1 cellular context compared by ENCODE assay signal in the genomic region with DNA sequence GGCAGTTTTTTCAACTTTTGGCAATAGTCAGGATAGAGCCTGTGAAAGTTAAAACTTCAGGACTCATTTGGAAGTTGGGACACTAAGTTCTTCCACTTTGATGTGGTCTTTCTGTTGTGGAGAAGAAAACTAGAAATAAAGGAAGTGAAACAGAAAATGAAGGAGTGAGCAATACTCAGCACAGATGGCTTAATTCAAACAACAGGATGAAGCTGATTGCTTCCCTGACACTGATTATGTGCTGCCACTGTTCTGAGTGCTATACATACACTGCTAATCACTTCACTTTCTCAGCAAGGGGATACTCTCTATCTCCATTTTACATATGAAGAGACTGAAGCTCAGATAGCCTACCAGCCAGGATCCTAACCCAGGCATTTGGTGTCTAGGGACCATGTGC.
TF ChIP-seq lines count a peak whose summit lies in the region.

No MANE protein-coding gene starts in this region.

TF ChIP-seq in GM12878, 131 proteins besides CTCF, POLR2A, EP300 and RAD21 (continued from another document):
- TF ChIP-seq, protein P1, sequence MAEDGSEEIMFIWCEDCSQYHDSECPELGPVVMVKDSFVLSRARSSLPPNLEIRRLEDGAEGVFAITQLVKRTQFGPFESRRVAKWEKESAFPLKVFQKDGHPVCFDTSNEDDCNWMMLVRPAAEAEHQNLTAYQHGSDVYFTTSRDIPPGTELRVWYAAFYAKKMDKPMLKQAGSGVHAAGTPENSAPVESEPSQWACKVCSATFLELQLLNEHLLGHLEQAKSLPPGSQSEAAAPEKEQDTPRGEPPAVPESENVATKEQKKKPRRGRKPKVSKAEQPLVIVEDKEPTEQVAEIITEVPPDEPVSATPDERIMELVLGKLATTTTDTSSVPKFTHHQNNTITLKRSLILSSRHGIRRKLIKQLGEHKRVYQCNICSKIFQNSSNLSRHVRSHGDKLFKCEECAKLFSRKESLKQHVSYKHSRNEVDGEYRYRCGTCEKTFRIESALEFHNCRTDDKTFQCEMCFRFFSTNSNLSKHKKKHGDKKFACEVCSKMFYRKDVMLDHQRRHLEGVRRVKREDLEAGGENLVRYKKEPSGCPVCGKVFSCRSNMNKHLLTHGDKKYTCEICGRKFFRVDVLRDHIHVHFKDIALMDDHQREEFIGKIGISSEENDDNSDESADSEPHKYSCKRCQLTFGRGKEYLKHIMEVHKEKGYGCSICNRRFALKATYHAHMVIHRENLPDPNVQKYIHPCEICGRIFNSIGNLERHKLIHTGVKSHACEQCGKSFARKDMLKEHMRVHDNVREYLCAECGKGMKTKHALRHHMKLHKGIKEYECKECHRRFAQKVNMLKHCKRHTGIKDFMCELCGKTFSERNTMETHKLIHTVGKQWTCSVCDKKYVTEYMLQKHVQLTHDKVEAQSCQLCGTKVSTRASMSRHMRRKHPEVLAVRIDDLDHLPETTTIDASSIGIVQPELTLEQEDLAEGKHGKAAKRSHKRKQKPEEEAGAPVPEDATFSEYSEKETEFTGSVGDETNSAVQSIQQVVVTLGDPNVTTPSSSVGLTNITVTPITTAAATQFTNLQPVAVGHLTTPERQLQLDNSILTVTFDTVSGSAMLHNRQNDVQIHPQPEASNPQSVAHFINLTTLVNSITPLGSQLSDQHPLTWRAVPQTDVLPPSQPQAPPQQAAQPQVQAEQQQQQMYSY (CRISPR knock-in tag; IDR thresholded peaks at IDR 0.05), result no peak
- no peak for TF ChIP-seq TARDBP (IDR thresholded peaks at IDR 0.05; ENCODE audit: borderline replicate concordance)
- TF ChIP-seq NR2C2 (IDR thresholded peaks at IDR 0.05; ENCODE audit: borderline replicate concordance, control insufficient read depth, insufficient read length, low read depth), result no peak
- no peak for TF ChIP-seq MYC (IDR thresholded peaks at IDR 0.05; ENCODE audit: insufficient read depth, insufficient read length, insufficient replicate concordance, low read length, severe bottlenecking)
- TF ChIP-seq KDM1A (IDR thresholded peaks at IDR 0.05; ENCODE audit: borderline replicate concordance), result no peak
- no peak for TF ChIP-seq ZNF274 (IDR thresholded peaks at IDR 0.05; ENCODE audit: insufficient read depth, insufficient read length)
- TF ChIP-seq, protein P2, sequence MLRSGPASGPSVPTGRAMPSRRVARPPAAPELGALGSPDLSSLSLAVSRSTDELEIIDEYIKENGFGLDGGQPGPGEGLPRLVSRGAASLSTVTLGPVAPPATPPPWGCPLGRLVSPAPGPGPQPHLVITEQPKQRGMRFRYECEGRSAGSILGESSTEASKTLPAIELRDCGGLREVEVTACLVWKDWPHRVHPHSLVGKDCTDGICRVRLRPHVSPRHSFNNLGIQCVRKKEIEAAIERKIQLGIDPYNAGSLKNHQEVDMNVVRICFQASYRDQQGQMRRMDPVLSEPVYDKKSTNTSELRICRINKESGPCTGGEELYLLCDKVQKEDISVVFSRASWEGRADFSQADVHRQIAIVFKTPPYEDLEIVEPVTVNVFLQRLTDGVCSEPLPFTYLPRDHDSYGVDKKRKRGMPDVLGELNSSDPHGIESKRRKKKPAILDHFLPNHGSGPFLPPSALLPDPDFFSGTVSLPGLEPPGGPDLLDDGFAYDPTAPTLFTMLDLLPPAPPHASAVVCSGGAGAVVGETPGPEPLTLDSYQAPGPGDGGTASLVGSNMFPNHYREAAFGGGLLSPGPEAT (IDR thresholded peaks at IDR 0.05; ENCODE audit: low read depth), result peak; percentile 52; the same call in 1 of the 2 replicates
- TF ChIP-seq, protein P3, sequence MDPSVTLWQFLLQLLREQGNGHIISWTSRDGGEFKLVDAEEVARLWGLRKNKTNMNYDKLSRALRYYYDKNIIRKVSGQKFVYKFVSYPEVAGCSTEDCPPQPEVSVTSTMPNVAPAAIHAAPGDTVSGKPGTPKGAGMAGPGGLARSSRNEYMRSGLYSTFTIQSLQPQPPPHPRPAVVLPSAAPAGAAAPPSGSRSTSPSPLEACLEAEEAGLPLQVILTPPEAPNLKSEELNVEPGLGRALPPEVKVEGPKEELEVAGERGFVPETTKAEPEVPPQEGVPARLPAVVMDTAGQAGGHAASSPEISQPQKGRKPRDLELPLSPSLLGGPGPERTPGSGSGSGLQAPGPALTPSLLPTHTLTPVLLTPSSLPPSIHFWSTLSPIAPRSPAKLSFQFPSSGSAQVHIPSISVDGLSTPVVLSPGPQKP (IDR thresholded peaks at IDR 0.05; ENCODE audit: low read depth, low read length), result no peak
- no peak for TF ChIP-seq ZNF622 (IDR thresholded peaks at IDR 0.05)
- TF ChIP-seq RCOR1 (conservative IDR thresholded peaks at IDR 0.05; ENCODE audit: low read depth, low read length), result no peak
- peak; percentile 91 for TF ChIP-seq SPI1 (IDR thresholded peaks at IDR 0.05; ENCODE audit: borderline replicate concordance, insufficient read depth, low read depth, low read length)
- peak; percentile 82 for TF ChIP-seq IKZF1 (conservative IDR thresholded peaks at IDR 0.05)
- TF ChIP-seq KAT2A (conservative IDR thresholded peaks at IDR 0.05; ENCODE audit: control insufficient read depth, low read depth, low read length), result no peak
- TF ChIP-seq POLR2AphosphoS5 (IDR thresholded peaks at IDR 0.05; ENCODE audit: low read length), result no peak
- TF ChIP-seq SP1 (IDR thresholded peaks at IDR 0.05; ENCODE audit: low read depth, low read length), result no peak
- TF ChIP-seq RAD51 (IDR thresholded peaks at IDR 0.05), result no peak
- no peak for TF ChIP-seq BMI1 (IDR thresholded peaks at IDR 0.05; ENCODE audit: borderline replicate concordance)
- TF ChIP-seq CBX5 (IDR thresholded peaks at IDR 0.05; ENCODE audit: low read depth), result peak; percentile 26; the same call in 1 of the 2 replicates
- TF ChIP-seq MXI1 (IDR thresholded peaks at IDR 0.05; ENCODE audit: low read depth, low read length), result no peak
- TF ChIP-seq, protein P4, sequence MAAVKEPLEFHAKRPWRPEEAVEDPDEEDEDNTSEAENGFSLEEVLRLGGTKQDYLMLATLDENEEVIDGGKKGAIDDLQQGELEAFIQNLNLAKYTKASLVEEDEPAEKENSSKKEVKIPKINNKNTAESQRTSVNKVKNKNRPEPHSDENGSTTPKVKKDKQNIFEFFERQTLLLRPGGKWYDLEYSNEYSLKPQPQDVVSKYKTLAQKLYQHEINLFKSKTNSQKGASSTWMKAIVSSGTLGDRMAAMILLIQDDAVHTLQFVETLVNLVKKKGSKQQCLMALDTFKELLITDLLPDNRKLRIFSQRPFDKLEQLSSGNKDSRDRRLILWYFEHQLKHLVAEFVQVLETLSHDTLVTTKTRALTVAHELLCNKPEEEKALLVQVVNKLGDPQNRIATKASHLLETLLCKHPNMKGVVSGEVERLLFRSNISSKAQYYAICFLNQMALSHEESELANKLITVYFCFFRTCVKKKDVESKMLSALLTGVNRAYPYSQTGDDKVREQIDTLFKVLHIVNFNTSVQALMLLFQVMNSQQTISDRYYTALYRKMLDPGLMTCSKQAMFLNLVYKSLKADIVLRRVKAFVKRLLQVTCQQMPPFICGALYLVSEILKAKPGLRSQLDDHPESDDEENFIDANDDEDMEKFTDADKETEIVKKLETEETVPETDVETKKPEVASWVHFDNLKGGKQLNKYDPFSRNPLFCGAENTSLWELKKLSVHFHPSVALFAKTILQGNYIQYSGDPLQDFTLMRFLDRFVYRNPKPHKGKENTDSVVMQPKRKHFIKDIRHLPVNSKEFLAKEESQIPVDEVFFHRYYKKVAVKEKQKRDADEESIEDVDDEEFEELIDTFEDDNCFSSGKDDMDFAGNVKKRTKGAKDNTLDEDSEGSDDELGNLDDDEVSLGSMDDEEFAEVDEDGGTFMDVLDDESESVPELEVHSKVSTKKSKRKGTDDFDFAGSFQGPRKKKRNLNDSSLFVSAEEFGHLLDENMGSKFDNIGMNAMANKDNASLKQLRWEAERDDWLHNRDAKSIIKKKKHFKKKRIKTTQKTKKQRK (IDR thresholded peaks at IDR 0.05; ENCODE audit: low read depth, low read length), result no peak
- TF ChIP-seq CBX3 (IDR thresholded peaks at IDR 0.05; ENCODE audit: borderline replicate concordance, low read depth), result no peak
- TF ChIP-seq SRF (IDR thresholded peaks at IDR 0.05; ENCODE audit: low read depth in 2 of 2, low read length in 2 of 2), result no peak
- TF ChIP-seq, protein P5, sequence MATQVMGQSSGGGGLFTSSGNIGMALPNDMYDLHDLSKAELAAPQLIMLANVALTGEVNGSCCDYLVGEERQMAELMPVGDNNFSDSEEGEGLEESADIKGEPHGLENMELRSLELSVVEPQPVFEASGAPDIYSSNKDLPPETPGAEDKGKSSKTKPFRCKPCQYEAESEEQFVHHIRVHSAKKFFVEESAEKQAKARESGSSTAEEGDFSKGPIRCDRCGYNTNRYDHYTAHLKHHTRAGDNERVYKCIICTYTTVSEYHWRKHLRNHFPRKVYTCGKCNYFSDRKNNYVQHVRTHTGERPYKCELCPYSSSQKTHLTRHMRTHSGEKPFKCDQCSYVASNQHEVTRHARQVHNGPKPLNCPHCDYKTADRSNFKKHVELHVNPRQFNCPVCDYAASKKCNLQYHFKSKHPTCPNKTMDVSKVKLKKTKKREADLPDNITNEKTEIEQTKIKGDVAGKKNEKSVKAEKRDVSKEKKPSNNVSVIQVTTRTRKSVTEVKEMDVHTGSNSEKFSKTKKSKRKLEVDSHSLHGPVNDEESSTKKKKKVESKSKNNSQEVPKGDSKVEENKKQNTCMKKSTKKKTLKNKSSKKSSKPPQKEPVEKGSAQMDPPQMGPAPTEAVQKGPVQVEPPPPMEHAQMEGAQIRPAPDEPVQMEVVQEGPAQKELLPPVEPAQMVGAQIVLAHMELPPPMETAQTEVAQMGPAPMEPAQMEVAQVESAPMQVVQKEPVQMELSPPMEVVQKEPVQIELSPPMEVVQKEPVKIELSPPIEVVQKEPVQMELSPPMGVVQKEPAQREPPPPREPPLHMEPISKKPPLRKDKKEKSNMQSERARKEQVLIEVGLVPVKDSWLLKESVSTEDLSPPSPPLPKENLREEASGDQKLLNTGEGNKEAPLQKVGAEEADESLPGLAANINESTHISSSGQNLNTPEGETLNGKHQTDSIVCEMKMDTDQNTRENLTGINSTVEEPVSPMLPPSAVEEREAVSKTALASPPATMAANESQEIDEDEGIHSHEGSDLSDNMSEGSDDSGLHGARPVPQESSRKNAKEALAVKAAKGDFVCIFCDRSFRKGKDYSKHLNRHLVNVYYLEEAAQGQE (IDR thresholded peaks at IDR 0.05; ENCODE audit: low read depth, low read length), result no peak
- TF ChIP-seq NR2C1 (IDR thresholded peaks at IDR 0.05), result no peak
- no peak for TF ChIP-seq SIX5 (IDR thresholded peaks at IDR 0.05; ENCODE audit: low read depth, low read length, severe bottlenecking)
- no peak for TF ChIP-seq LARP7 (IDR thresholded peaks at IDR 0.05)
- no peak; the same call in 1 of the 2 replicates for TF ChIP-seq DPF2 (IDR thresholded peaks at IDR 0.05)
- TF ChIP-seq, protein P6, sequence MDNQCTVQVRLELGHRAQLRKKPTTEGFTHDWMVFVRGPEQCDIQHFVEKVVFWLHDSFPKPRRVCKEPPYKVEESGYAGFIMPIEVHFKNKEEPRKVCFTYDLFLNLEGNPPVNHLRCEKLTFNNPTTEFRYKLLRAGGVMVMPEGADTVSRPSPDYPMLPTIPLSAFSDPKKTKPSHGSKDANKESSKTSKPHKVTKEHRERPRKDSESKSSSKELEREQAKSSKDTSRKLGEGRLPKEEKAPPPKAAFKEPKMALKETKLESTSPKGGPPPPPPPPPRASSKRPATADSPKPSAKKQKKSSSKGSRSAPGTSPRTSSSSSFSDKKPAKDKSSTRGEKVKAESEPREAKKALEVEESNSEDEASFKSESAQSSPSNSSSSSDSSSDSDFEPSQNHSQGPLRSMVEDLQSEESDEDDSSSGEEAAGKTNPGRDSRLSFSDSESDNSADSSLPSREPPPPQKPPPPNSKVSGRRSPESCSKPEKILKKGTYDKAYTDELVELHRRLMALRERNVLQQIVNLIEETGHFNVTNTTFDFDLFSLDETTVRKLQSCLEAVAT (IDR thresholded peaks at IDR 0.05), result no peak
